8 cellular contexts compared by ENCODE assay signal in genomic region chr3:9809239-9809614, GRCh38. TPM values are rescaled to one million over a fixed set of nuclear protein-coding genes. Genes with fewer than 3 reads are reported as not detected.
DNase-seq lines count a peak whose midpoint lies in the region; ATAC-seq, FAIRE-seq and TF ChIP-seq lines count a peak whose summit lies in the region.

No MANE protein-coding gene starts in this region.

- H3K27ac Mint-ChIP-seq in activated CD4-positive, alpha-beta T cell treated with anti-CD3 and anti-CD28 coated beads, Interleukin-2, amount 10 ng/mL, durations not matched to agents 24 days and 14 days: peak overlapping the region; percentile 92
- peak overlapping the region; percentile 99 to 100 for H3K27ac Mint-ChIP-seq in T-cell

- no peak for TF ChIP-seq POLR2A in H54 (IDR thresholded peaks at IDR 0.05; ENCODE audit: low read depth, low read length)

- peak in 3 of 4 experiments; percentile 5 to 11 (median 6) for ATAC-seq in T-cell (replicated peaks in 1 of 4)
- peak; percentile 41 for ATAC-seq in esophagus mucosa
- no peak for ATAC-seq in HG03342 (IDR thresholded peaks at IDR 0.05; ENCODE audit: unreplicated experiment)

- no peaks in the 10 kb centered on the region for H3K9me3 Mint-ChIP-seq in activated CD4-positive, alpha-beta T cell treated with anti-CD3 and anti-CD28 coated beads, Interleukin-2, amount 10 ng/mL, durations not matched to agents 24 days and 14 days
- H3K9me3 Mint-ChIP-seq in T-cell: no peaks in the 10 kb centered on the region

- peaks cover 24% of the 10 kb centered on the region for H3K36me3 ChIP-seq in rectal smooth muscle tissue (ENCODE audit: control insufficient read depth, insufficient read depth, low read length)

- H3K4me3 Mint-ChIP-seq in activated CD4-positive, alpha-beta T cell treated with anti-CD3 and anti-CD28 coated beads, Interleukin-2, amount 10 ng/mL, durations not matched to agents 24 days and 14 days: peak overlapping the region; percentile 82
- peak overlapping the region; percentile 82 to 91 (median 90) for H3K4me3 Mint-ChIP-seq in T-cell

- CTCF ChIA-PET in T-cell (lab: Charles Lee): interaction anchor here in 1 of 2 donors (0.5 to 1.8 kb wide), 3 partner anchors 123 to 511 kb away, joined by 3 to 5 read pairs (median 5); no protein-coding TSS in a partner anchor

- H3K4me1 Mint-ChIP-seq in activated CD4-positive, alpha-beta T cell treated with anti-CD3 and anti-CD28 coated beads, Interleukin-2, amount 10 ng/mL, durations not matched to agents 24 days and 14 days: peaks cover 40% of the 10 kb centered on the region
- peaks cover 38 to 52% (median 47%) of the 10 kb centered on the region in 3 donors for H3K4me1 Mint-ChIP-seq in T-cell

- POLR2A ChIA-PET in T-cell (lab: Charles Lee): interaction anchor here in 1 of 2 donors (2.3 kb wide), 1 partner anchor 16 kb away, joined by 10 read pairs; the partner anchor contains the start of gene ARPC4

- H3K4me1 ChIP-seq in rectal smooth muscle tissue (ENCODE audit: control insufficient read depth, insufficient read depth, low read length): no peaks in the 10 kb centered on the region

- FAIRE-seq in H54 (lab: Jason Lieb, UNC): no peak

- no peaks in the 10 kb centered on the region for H3K27me3 ChIP-seq in rectal smooth muscle tissue (ENCODE audit: control insufficient read depth, insufficient read depth, low read length)

- peak overlapping the region; percentile 3 for H3K9ac ChIP-seq in rectal smooth muscle tissue (ENCODE audit: low read length)

- no peak for DNase-seq in activated CD4-positive, alpha-beta T cell treated with anti-CD3 and anti-CD28 coated beads, Interleukin-2, amount 10 ng/mL, durations not matched to agents 24 days and 14 days
- no peak for DNase-seq in activated CD4-positive, alpha-beta T cell treated with anti-CD3 and anti-CD28 coated beads for 1 hour
- DNase-seq in T-cell (peak in 3 of 34 experiments; percentile 11 to 27 (median 15)), H54 (ENCODE audit: insufficient read length, low spot score) (no peak), 8988T (no peak)

- peaks cover 59% of the 10 kb centered on the region for H3K36me3 Mint-ChIP-seq in activated CD4-positive, alpha-beta T cell treated with anti-CD3 and anti-CD28 coated beads, Interleukin-2, amount 10 ng/mL, durations not matched to agents 24 days and 14 days (ENCODE audit: low read depth)
- H3K36me3 Mint-ChIP-seq in T-cell: peaks cover 23% of the 10 kb centered on the region

- H3K4me3 ChIP-seq in rectal smooth muscle tissue (ENCODE audit: low read length): peak overlapping the region; percentile 85

- H3K27ac ChIP-seq in rectal smooth muscle tissue (ENCODE audit: low read depth, low read length): peak overlapping the region; percentile 90

- intact Hi-C loops in activated CD4-positive, alpha-beta T cell treated with anti-CD3 and anti-CD28 coated beads, Interleukin-2, amount 10 ng/mL, durations not matched to agents 24 days and 14 days (cut with micrococcal nuclease): loop anchor here (2.0 kb wide), 1 partner anchor 58 kb away; no protein-coding TSS in a partner anchor

- no peaks in the 10 kb centered on the region for H3K27me3 Mint-ChIP-seq in activated CD4-positive, alpha-beta T cell treated with anti-CD3 and anti-CD28 coated beads, Interleukin-2, amount 10 ng/mL, durations not matched to agents 24 days and 14 days
- H3K27me3 Mint-ChIP-seq in T-cell: no peaks in the 10 kb centered on the region

RNA-seq across cellular contexts. Expression of gene TTLL3, which starts 0.8 kb away (rescaled TPM):
- 33.2 and 37.7 TPM in 2 replicates for total RNA-seq in activated CD4-positive, alpha-beta T cell treated with anti-CD3 and anti-CD28 coated beads, Interleukin-2, amount 10 ng/mL, durations not matched to agents 24 days and 14 days
- total RNA-seq in T-cell (10 to 100 TPM; 59.8 to 94.9 (median 67.4) TPM), esophagus mucosa (12.3 TPM)

RNA-seq across cellular contexts. Expression of gene ARPC4, which starts 16.3 kb away (rescaled TPM):
- total RNA-seq in activated CD4-positive, alpha-beta T cell treated with anti-CD3 and anti-CD28 coated beads, Interleukin-2, amount 10 ng/mL, durations not matched to agents 24 days and 14 days: 263 and 267 TPM in 2 replicates
- total RNA-seq in T-cell (100 to 1,000 TPM; 144 to 160 (median 147) TPM), esophagus mucosa (154 TPM)

RNA-seq across cellular contexts. Expression of gene TADA3, which starts 17.0 kb away (rescaled TPM):
- 63.4 and 64.6 TPM in 2 replicates for total RNA-seq in activated CD4-positive, alpha-beta T cell treated with anti-CD3 and anti-CD28 coated beads, Interleukin-2, amount 10 ng/mL, durations not matched to agents 24 days and 14 days
- total RNA-seq in T-cell: 10 to 100 TPM; 29.1 to 46.5 (median 41.1) TPM
- 32.3 TPM for total RNA-seq in esophagus mucosa

RNA-seq across cellular contexts. Expression of gene RPUSD3, which starts 34.6 kb away (rescaled TPM):
- total RNA-seq in activated CD4-positive, alpha-beta T cell treated with anti-CD3 and anti-CD28 coated beads, Interleukin-2, amount 10 ng/mL, durations not matched to agents 24 days and 14 days: 84.3 and 85.7 TPM in 2 replicates
- total RNA-seq in T-cell (10 to 100 TPM; 23.6 to 70.5 (median 64.7) TPM), esophagus mucosa (29.1 TPM)

RNA-seq across cellular contexts. Expression of gene CAMK1, which starts 39.5 kb away (rescaled TPM):
- 81.0 and 83.7 TPM in 2 replicates for total RNA-seq in activated CD4-positive, alpha-beta T cell treated with anti-CD3 and anti-CD28 coated beads, Interleukin-2, amount 10 ng/mL, durations not matched to agents 24 days and 14 days
- total RNA-seq in T-cell (1 to 10 TPM; 1.1 to 1.7 (median 1.3) TPM), esophagus mucosa (2.6 TPM)
